Comparison of ENCODE assay signal across 9 cellular contexts in the genomic region with DNA sequence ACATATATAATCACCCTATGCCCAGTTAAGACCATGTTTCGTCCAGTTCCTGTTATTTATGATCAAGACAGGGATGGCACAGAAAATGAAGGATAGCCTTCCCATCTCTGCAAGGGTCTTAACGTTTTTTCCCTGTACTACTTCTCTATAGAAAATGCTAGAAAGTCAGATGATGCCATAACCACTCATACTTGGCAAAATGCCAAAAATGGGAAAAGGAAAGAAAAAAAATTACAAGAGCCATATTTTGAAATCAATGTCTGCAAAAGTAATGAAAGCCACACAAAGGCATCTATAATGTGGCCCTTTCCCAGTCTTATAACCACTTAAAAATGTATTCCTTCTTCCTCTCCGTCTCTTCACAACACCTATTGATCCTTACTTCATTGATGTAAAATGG. TPM values are rescaled to one million over a fixed set of nuclear protein-coding genes. Genes with fewer than 3 reads are reported as not detected.
DNase-seq lines count a peak whose midpoint lies in the region; ATAC-seq, FAIRE-seq and TF ChIP-seq lines count a peak whose summit lies in the region.
"Had no signal": no experiment of that assay in that cellular context is flagged by ENCODE, and none has a peak within 500 bp of the region (broad histone marks: within the 10 kb centered on the region; RNA-seq: fewer than 3 reads in every experiment).

No MANE protein-coding gene starts in this region.

- H3K9me3 Mint-ChIP-seq in WTC11, result no peaks in the 10 kb centered on the region
- no peaks in the 10 kb centered on the region for H3K9me3 Mint-ChIP-seq in glutamatergic neuron (ENCODE audit: unreplicated experiment)

- POLR2A ChIA-PET in WTC11 (lab: Charles Lee), result interaction anchor here (1.9 kb wide), 1 partner anchor 72 kb away, joined by 5 read pairs; a partner anchor contains a TSS

- DNase-seq in AML-193 (lab: John Stamatoyannopoulos, UW) (peak; percentile 13 to 27), EL (peak; percentile 24), WTC11 (ENCODE audit: low spot score) (no peak), glutamatergic neuron (no peak), HCEC 1CT (no peak), 8988T (no peak), frontal cortex (ENCODE audit: low spot score in 2 of 2) (no peak)
- DNase-seq: NCI-H187 treated with DMSO at 0.1 percent for 48 hours had no signal

- CTCF ChIA-PET in WTC11 (lab: Charles Lee), result interaction anchor here (0.6 to 3.0 kb wide), 7 partner anchors 8 to 475 kb away, joined by 3 to 25 read pairs (median 6); a partner anchor contains a TSS

- no peak for TF ChIP-seq CTCF in WTC11 (IDR thresholded peaks at IDR 0.05)
- no peak for TF ChIP-seq CTCF in glutamatergic neuron (IDR thresholded peaks at IDR 0.05; ENCODE audit: partially characterized antibody, unreplicated experiment)

- peak overlapping the region; percentile 82; the same call in 1 of the 2 replicates for H3K27ac Mint-ChIP-seq in WTC11
- H3K27ac Mint-ChIP-seq in glutamatergic neuron (ENCODE audit: unreplicated experiment), result no peak overlapping the region

- H3K4me3 Mint-ChIP-seq in WTC11 (peak overlapping the region; percentile 93), glutamatergic neuron (ENCODE audit: unreplicated experiment) (peak overlapping the region; percentile 89)

- ATAC-seq in WTC11 (no peak), HG02852 (IDR thresholded peaks at IDR 0.05; ENCODE audit: unreplicated experiment) (no peak)

- FAIRE-seq in frontal cortex (lab: Jason Lieb, UNC), result no peak

- H3K36me3 Mint-ChIP-seq in WTC11, result peaks cover 14% of the 10 kb centered on the region
- no peaks in the 10 kb centered on the region for H3K36me3 Mint-ChIP-seq in glutamatergic neuron (ENCODE audit: unreplicated experiment)

- H3K4me1 Mint-ChIP-seq in WTC11 (peaks cover 13% of the 10 kb centered on the region), glutamatergic neuron (ENCODE audit: low read depth, unreplicated experiment) (peaks cover 9% of the 10 kb centered on the region)

- H3K27me3 Mint-ChIP-seq in WTC11 (ENCODE audit: low read depth) (no peaks in the 10 kb centered on the region), glutamatergic neuron (ENCODE audit: unreplicated experiment) (peaks cover 5% of the 10 kb centered on the region)

TF ChIP-seq in WTC11, 78 proteins besides CTCF, POLR2A, EP300 and RAD21:
- TF ChIP-seq ZBTB21 (CRISPR knock-in tag; IDR thresholded peaks at IDR 0.05; ENCODE audit: borderline replicate concordance) (no peak), PRRX2 (CRISPR knock-in tag; IDR thresholded peaks at IDR 0.05) (no peak), GRHL2 (CRISPR knock-in tag; IDR thresholded peaks at IDR 0.05; ENCODE audit: insufficient replicate concordance, severe bottlenecking) (no peak), GABPB1 (CRISPR knock-in tag; IDR thresholded peaks at IDR 0.05) (no peak)
- TF ChIP-seq, protein P1, sequence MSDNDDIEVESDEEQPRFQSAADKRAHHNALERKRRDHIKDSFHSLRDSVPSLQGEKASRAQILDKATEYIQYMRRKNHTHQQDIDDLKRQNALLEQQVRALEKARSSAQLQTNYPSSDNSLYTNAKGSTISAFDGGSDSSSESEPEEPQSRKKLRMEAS (CRISPR knock-in tag; IDR thresholded peaks at IDR 0.05), result no peak
- TF ChIP-seq, protein P2, sequence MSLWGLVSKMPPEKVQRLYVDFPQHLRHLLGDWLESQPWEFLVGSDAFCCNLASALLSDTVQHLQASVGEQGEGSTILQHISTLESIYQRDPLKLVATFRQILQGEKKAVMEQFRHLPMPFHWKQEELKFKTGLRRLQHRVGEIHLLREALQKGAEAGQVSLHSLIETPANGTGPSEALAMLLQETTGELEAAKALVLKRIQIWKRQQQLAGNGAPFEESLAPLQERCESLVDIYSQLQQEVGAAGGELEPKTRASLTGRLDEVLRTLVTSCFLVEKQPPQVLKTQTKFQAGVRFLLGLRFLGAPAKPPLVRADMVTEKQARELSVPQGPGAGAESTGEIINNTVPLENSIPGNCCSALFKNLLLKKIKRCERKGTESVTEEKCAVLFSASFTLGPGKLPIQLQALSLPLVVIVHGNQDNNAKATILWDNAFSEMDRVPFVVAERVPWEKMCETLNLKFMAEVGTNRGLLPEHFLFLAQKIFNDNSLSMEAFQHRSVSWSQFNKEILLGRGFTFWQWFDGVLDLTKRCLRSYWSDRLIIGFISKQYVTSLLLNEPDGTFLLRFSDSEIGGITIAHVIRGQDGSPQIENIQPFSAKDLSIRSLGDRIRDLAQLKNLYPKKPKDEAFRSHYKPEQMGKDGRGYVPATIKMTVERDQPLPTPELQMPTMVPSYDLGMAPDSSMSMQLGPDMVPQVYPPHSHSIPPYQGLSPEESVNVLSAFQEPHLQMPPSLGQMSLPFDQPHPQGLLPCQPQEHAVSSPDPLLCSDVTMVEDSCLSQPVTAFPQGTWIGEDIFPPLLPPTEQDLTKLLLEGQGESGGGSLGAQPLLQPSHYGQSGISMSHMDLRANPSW (CRISPR knock-in tag; conservative IDR thresholded peaks at IDR 0.05; ENCODE audit: low read depth), result no peak
- TF ChIP-seq, protein P3, sequence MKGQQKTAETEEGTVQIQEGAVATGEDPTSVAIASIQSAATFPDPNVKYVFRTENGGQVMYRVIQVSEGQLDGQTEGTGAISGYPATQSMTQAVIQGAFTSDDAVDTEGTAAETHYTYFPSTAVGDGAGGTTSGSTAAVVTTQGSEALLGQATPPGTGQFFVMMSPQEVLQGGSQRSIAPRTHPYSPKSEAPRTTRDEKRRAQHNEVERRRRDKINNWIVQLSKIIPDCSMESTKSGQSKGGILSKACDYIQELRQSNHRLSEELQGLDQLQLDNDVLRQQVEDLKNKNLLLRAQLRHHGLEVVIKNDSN (CRISPR knock-in tag; IDR thresholded peaks at IDR 0.05), result no peak
- TF ChIP-seq, protein P4, sequence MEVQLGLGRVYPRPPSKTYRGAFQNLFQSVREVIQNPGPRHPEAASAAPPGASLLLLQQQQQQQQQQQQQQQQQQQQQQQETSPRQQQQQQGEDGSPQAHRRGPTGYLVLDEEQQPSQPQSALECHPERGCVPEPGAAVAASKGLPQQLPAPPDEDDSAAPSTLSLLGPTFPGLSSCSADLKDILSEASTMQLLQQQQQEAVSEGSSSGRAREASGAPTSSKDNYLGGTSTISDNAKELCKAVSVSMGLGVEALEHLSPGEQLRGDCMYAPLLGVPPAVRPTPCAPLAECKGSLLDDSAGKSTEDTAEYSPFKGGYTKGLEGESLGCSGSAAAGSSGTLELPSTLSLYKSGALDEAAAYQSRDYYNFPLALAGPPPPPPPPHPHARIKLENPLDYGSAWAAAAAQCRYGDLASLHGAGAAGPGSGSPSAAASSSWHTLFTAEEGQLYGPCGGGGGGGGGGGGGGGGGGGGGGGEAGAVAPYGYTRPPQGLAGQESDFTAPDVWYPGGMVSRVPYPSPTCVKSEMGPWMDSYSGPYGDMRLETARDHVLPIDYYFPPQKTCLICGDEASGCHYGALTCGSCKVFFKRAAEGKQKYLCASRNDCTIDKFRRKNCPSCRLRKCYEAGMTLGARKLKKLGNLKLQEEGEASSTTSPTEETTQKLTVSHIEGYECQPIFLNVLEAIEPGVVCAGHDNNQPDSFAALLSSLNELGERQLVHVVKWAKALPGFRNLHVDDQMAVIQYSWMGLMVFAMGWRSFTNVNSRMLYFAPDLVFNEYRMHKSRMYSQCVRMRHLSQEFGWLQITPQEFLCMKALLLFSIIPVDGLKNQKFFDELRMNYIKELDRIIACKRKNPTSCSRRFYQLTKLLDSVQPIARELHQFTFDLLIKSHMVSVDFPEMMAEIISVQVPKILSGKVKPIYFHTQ (CRISPR knock-in tag; IDR thresholded peaks at IDR 0.05), result no peak
TF ChIP-seq in WTC11: peak in this region for 0.

RNA-seq across cellular contexts. Expression of a gene that starts 1.8 kb away (rescaled TPM):
- 171 to 180 TPM (median 173 TPM) in 3 replicates for total RNA-seq in WTC11 (2021)
- total RNA-seq in glutamatergic neuron (ENCODE audit: unreplicated experiment), result 232 TPM
- 123 TPM for total RNA-seq in frontal cortex

RNA-seq across cellular contexts. Expression of a gene that starts 7.6 kb away (rescaled TPM):
- total RNA-seq in WTC11 (2021) (835 to 932 TPM (median 844 TPM) in 3 replicates), glutamatergic neuron (ENCODE audit: unreplicated experiment) (2,223 TPM), frontal cortex (511 TPM)

RNA-seq across cellular contexts. Expression of a gene that starts 22.5 kb away (rescaled TPM):
- total RNA-seq in WTC11 (2021), result 77.7 to 80.8 TPM (median 80.1 TPM) in 3 replicates
- 144 TPM for total RNA-seq in glutamatergic neuron (ENCODE audit: unreplicated experiment)
- total RNA-seq in frontal cortex, result 26.5 TPM

RNA-seq across cellular contexts. Expression of a gene that starts 32.5 kb away (rescaled TPM):
- total RNA-seq in WTC11 (2021), result 11.3 to 13.6 TPM (median 13.1 TPM) in 3 replicates
- 11.1 TPM for total RNA-seq in glutamatergic neuron (ENCODE audit: unreplicated experiment)
- total RNA-seq in frontal cortex, result 8.2 TPM

RNA-seq across cellular contexts. Expression of a gene that starts 34.1 kb away (rescaled TPM):
- 4,004 to 4,366 TPM (median 4,314 TPM) in 3 replicates for total RNA-seq in WTC11 (2021)
- total RNA-seq in glutamatergic neuron (ENCODE audit: unreplicated experiment), result 1,433 TPM
- 1,399 TPM for total RNA-seq in frontal cortex

Comparison
In these comparisons a context has a peak if more than half of its experiments do, and no peak if none do; other contexts are left out.
1. DNase-seq: peak in AML-193 (2 of 2) and EL (single experiment); none in WTC11 (single experiment), glutamatergic neuron (single experiment), HCEC 1CT (single experiment), 8988T (single experiment) and frontal cortex (0 of 2).